21 cellular contexts compared by ENCODE assay signal in genomic region chr7:46024263-46024916, GRCh38.
DNase-seq lines count a peak whose midpoint lies in the region; ATAC-seq, FAIRE-seq and TF ChIP-seq lines count a peak whose summit lies in the region.
"Had no signal": no experiment of that assay in that cellular context is flagged by ENCODE, and none has a peak within 500 bp of the region (broad histone marks: within the 10 kb centered on the region; RNA-seq: fewer than 3 reads in every experiment).

No MANE protein-coding gene starts in this region.

- no peak overlapping the region for H4K91ac ChIP-seq in mesenchymal stem cell (ENCODE audit: low read length)

- H2BK120ac ChIP-seq in mesenchymal stem cell (ENCODE audit: low read depth, low read length) = no peak overlapping the region

- no peaks in the 10 kb centered on the region for H3K9me3 Mint-ChIP-seq in type B pancreatic cell

- no peak overlapping the region for H3K14ac ChIP-seq in mesenchymal stem cell (ENCODE audit: low read length in 2 of 2)

- no peak overlapping the region for H3K9ac ChIP-seq in mesenchymal stem cell (ENCODE audit: low read length)
- H3K9ac ChIP-seq: SK-N-SH had no signal

- H3K27ac Mint-ChIP-seq in type B pancreatic cell = no peak overlapping the region

- H3K27me3 Mint-ChIP-seq in type B pancreatic cell = no peaks in the 10 kb centered on the region

- H4K8ac ChIP-seq in mesenchymal stem cell (ENCODE audit: low read length) = no peak overlapping the region

- no peak overlapping the region for H2BK12ac ChIP-seq in mesenchymal stem cell (ENCODE audit: low read length in 2 of 2)

- ATAC-seq in Right ventricle myocardium superior (ENCODE audit: poor library complexity) = no peak
- ATAC-seq: GM12878, Right ventricle myocardium inferior had no signal

- no peak overlapping the region for H3K4ac ChIP-seq in mesenchymal stem cell (ENCODE audit: low read depth in 1 of 2, low read length in 2 of 2)

- WGBS in mesenchymal stem cell = 88% methylated on average over 6 of the region's 6 CpGs
- WGBS in small intestine, 3 donors = 14 to 55% (median 35%) methylated on average over 6 of the region's 6 CpGs
- 64 to 68% methylated on average over 6 of the region's 6 CpGs for WGBS in testis, 2 donors

- H2BK5ac ChIP-seq in mesenchymal stem cell (ENCODE audit: low read depth, low read length, poor library complexity, severe bottlenecking) = no peak overlapping the region

- TF ChIP-seq CTCF in bronchial epithelial cell (IDR thresholded peaks at IDR 0.05; ENCODE audit: insufficient read depth, low read length, severe bottlenecking) (no peak), type B pancreatic cell (conservative IDR thresholded peaks at IDR 0.05) (no peak), testis (IDR thresholded peaks at IDR 0.05) (no peak)

- H3K4me3 Mint-ChIP-seq in type B pancreatic cell = no peak overlapping the region

- peak; percentile 47 for FAIRE-seq in bronchial epithelial cell (lab: Jason Lieb, UNC)
- no peak for FAIRE-seq in small intestine (lab: Jason Lieb, UNC)
- FAIRE-seq: GM12878, GM18507 had no signal

- no peak overlapping the region for H3K4me2 ChIP-seq in mesenchymal stem cell (ENCODE audit: low read length, poor library complexity, severe bottlenecking)
- H3K4me2 ChIP-seq: PC-9, SK-N-SH had no signal

- peak overlapping the region; percentile 39 for H2AK5ac ChIP-seq in mesenchymal stem cell (ENCODE audit: low read length, severe bottlenecking)

- peaks cover 2% of the 10 kb centered on the region for H3K27me3 ChIP-seq in bronchial epithelial cell (ENCODE audit: control insufficient read depth, insufficient read depth, low read length)
- H3K27me3 ChIP-seq in mesenchymal stem cell (ENCODE audit: control insufficient read depth in 1 of 2, insufficient read depth in 1 of 2, low read length in 2 of 2) = no peaks in the 10 kb centered on the region
- H3K27me3 ChIP-seq in small intestine (ENCODE audit: control insufficient read depth in 2 of 2, insufficient read depth in 2 of 2, low read length in 2 of 2) = no peaks in the 10 kb centered on the region
- H3K27me3 ChIP-seq in testis = no peaks in the 10 kb centered on the region

- intact Hi-C loops in Right ventricle myocardium superior (cut with DNase I) (no loop called here), testis (cut with DNase I; ENCODE audit: low total_unique reads) (no loop called here)

- H3K4me3 ChIP-seq in bronchial epithelial cell (ENCODE audit: low read depth, low read length) (no peak overlapping the region), mesenchymal stem cell (ENCODE audit: insufficient read depth in 1 of 2, low read depth in 1 of 2, low read length in 2 of 2) (no peak overlapping the region), small intestine (ENCODE audit: low read depth in 1 of 2, low read length in 2 of 2) (no peak overlapping the region), testis (no peak overlapping the region)
- H3K4me3 ChIP-seq: GM12878, PC-9 had no signal

- H3K36me3 ChIP-seq in bronchial epithelial cell (ENCODE audit: control insufficient read depth, insufficient read depth, low read length) = no peaks in the 10 kb centered on the region
- H3K36me3 ChIP-seq in mesenchymal stem cell (ENCODE audit: control insufficient read depth in 1 of 2, insufficient read depth in 2 of 2, low read depth in 1 of 2, low read length in 2 of 2) = no peaks in the 10 kb centered on the region
- no peaks in the 10 kb centered on the region for H3K36me3 ChIP-seq in small intestine (ENCODE audit: control insufficient read depth in 2 of 2, insufficient read depth in 2 of 2, low read length in 2 of 2)
- no peaks in the 10 kb centered on the region for H3K36me3 ChIP-seq in testis (ENCODE audit: low read depth, missing control alignments)

- no peak overlapping the region for H2BK15ac ChIP-seq in mesenchymal stem cell (ENCODE audit: low read depth, poor library complexity, severe bottlenecking)

- H3K18ac ChIP-seq in mesenchymal stem cell (ENCODE audit: low read depth in 1 of 2, low read length in 2 of 2) = no peak overlapping the region

- no peak overlapping the region for H3K23ac ChIP-seq in mesenchymal stem cell (ENCODE audit: low read length in 2 of 2)

- no peak overlapping the region for H3K27ac ChIP-seq in mesenchymal stem cell (ENCODE audit: low read length, poor library complexity, severe bottlenecking)
- H3K27ac ChIP-seq in small intestine (ENCODE audit: low read depth in 1 of 2, low read length in 1 of 2) = no peak overlapping the region
- no peak overlapping the region for H3K27ac ChIP-seq in testis
- H3K27ac ChIP-seq: C4-2B, PC-9 had no signal

- no peaks in the 10 kb centered on the region for H3K79me1 ChIP-seq in mesenchymal stem cell (replicated peaks; ENCODE audit: low read length, poor library complexity, severe bottlenecking)

- no peaks in the 10 kb centered on the region for H3K4me1 ChIP-seq in mesenchymal stem cell (ENCODE audit: control insufficient read depth, insufficient read depth, low read depth, low read length)
- H3K4me1 ChIP-seq in small intestine (ENCODE audit: control insufficient read depth in 2 of 2, insufficient read depth in 1 of 2, low read depth in 1 of 2, low read length in 1 of 2) = no peaks in the 10 kb centered on the region
- no peaks in the 10 kb centered on the region for H3K4me1 ChIP-seq in testis

- no peaks in the 10 kb centered on the region for H3K9me3 ChIP-seq in mesenchymal stem cell (ENCODE audit: control insufficient read depth, low read length)
- H3K9me3 ChIP-seq in small intestine (ENCODE audit: control insufficient read depth, low read depth) = no peaks in the 10 kb centered on the region
- H3K9me3 ChIP-seq in testis = no peaks in the 10 kb centered on the region
- H3K9me3 ChIP-seq: SK-N-SH had no signal

- no peaks in the 10 kb centered on the region for H3K36me3 Mint-ChIP-seq in type B pancreatic cell

- no peaks in the 10 kb centered on the region for H3K4me1 Mint-ChIP-seq in type B pancreatic cell (ENCODE audit: unreplicated experiment)

- H2AFZ ChIP-seq in mesenchymal stem cell (ENCODE audit: low read depth, low read length) = no peak overlapping the region
- H2AFZ ChIP-seq: PC-9 had no signal

- no peak for TF ChIP-seq POLR2A in testis (IDR thresholded peaks at IDR 0.05)

- DNase-seq in NCI-H524 (lab: John Stamatoyannopoulos, UW) = peak; percentile 57 to 70
- no peak for DNase-seq in NCI-H524 treated with DMSO at 0.1 percent for 48 hours (lab: John Stamatoyannopoulos, UW)
- no peak for DNase-seq in bronchial epithelial cell (ENCODE audit: low read depth)
- DNase-seq in mesenchymal stem cell = no peak
- DNase-seq in small intestine = peak; percentile 3
- no peak for DNase-seq in type B pancreatic cell (ENCODE audit: extremely low spot score, unreplicated experiment)
- no peak for DNase-seq in Right ventricle myocardium superior
- DNase-seq in testis = no peak
- DNase-seq: 8988T, COR-L47, DMS153, H7, NCI-H1436 treated with DMSO at 0.1 percent for 48 hours, NCI-H2081 treated with DMSO at 0.1 percent for 48 hours, NCI-H345, PC-9, SK-N-SH had no signal

Comparison
In these comparisons a context has a peak if more than half of its experiments do, and no peak if none do; other contexts are left out.
1. DNase-seq: peak in NCI-H524 (2 of 2) and small intestine (single experiment); none in NCI-H524 treated with DMSO at 0.1 percent for 48 hours (single experiment), bronchial epithelial cell (single experiment), mesenchymal stem cell (single experiment), type B pancreatic cell (single experiment), Right ventricle myocardium superior (single experiment) and testis (single experiment).